Comparison of ENCODE assay signal across 17 cellular contexts in the genomic region with DNA sequence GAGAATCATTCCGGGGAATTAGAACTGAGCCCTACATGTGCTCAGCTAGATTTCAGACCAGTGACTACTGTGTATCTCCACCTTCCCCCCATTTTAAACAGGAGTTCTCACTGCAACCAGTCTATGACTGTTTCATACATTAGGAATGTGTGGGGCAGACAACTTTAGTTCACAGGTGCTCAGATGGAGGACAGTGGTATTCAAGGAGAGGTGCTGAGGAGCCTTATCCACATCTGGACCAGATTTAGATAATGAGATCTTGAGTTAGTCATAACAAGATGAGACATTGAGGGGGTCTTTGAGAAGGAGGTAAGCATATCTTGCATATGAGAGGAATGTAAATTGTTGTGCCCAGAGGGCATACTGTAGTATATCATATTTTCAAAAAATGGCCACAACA.
"Had no signal": no experiment of that assay in that cellular context is flagged by ENCODE, and none has a peak within 500 bp of the region (broad histone marks: within the 10 kb centered on the region; RNA-seq: fewer than 3 reads in every experiment).

No MANE protein-coding gene starts in this region.

- FAIRE-seq: pancreas had no signal

- ATAC-seq: activated CD8-positive, alpha-beta T cell treated with anti-CD3 and anti-CD28 coated beads for 36 hours; activated naive CD4-positive, alpha-beta T cell treated with anti-CD3 and anti-CD28 coated beads, Interleukin-2, amount 50 U/mL, for 72 hours; activated T-cell treated with anti-CD3 and anti-CD28 coated beads, Interleukin-2, amount 50 U/mL, for 4 hours; pancreas; stimulated activated effector memory CD8-positive, alpha-beta T cell treated with anti-CD3 and anti-CD28 coated beads, Interleukin-12 subunit alpha, Interleukin-12 subunit beta, amount 100 ng/mL, for 72 hours; WTC11 had no signal

- H3K27ac ChIP-seq: colonic mucosa, pancreas, thoracic aorta had no signal

- H3K4me1 ChIP-seq: colonic mucosa had no signal

- H3K4me3 ChIP-seq: colonic mucosa, lung, pancreas, thoracic aorta had no signal

- H3K36me3 ChIP-seq: colonic mucosa, pancreas, thoracic aorta had no signal

- H3K9me3 ChIP-seq: colonic mucosa, pancreas, thoracic aorta had no signal

- DNase-seq: activated CD4-positive, alpha-beta T cell treated with anti-CD3 and anti-CD28 coated beads for 4 hours; activated CD8-positive, alpha-beta T cell treated with anti-CD3 and anti-CD28 coated beads for 36 hours; activated effector memory CD4-positive, alpha-beta T cell treated with Interleukin-2 at 50 U/mL for 16 hours; activated T-cell treated with anti-CD3 and anti-CD28 coated beads, Interleukin-2, amount 50 U/mL, for 4 hours; central memory CD4-positive, alpha-beta T cell; colonic mucosa; effector CD4-positive, alpha-beta T cell; foreskin fibroblast; head of caudate nucleus; naive B cell; pancreas; T-helper 2 cell had no signal

- H3K27me3 ChIP-seq: colonic mucosa, pancreas had no signal
